ENCODE assay signal across 1 cellular context in the genomic region with DNA sequence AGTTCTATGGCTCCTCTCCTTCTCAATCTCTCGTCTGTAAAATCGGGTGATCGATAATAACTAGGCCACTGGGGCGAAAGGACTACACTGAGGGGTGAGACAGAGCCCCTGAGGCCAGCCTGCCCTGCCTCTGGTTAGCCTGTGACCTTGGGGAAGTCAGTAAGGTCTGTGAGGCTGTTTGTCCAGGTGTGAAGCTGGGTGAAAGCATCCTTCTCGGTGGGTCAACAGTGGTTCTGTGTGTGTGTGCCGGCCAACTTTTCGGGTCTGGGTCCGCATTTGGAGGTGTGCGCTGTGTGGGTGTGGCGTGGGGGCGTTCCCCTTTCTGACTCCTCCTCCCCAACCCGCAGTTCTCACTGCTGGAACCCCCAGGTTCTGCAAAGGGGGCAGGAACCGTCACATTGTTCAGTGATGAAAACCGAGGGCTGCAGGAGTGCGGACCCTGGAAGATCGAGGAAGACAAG.
TF ChIP-seq lines count a peak whose summit lies in the region.

No MANE protein-coding gene starts in this region.

TF ChIP-seq in SK-N-SH treated with all-trans-retinoic acid at 6 μM for 48 hours, 23 proteins besides CTCF, POLR2A, EP300 and RAD21 (continued from another document):
- TF ChIP-seq, protein P1, sequence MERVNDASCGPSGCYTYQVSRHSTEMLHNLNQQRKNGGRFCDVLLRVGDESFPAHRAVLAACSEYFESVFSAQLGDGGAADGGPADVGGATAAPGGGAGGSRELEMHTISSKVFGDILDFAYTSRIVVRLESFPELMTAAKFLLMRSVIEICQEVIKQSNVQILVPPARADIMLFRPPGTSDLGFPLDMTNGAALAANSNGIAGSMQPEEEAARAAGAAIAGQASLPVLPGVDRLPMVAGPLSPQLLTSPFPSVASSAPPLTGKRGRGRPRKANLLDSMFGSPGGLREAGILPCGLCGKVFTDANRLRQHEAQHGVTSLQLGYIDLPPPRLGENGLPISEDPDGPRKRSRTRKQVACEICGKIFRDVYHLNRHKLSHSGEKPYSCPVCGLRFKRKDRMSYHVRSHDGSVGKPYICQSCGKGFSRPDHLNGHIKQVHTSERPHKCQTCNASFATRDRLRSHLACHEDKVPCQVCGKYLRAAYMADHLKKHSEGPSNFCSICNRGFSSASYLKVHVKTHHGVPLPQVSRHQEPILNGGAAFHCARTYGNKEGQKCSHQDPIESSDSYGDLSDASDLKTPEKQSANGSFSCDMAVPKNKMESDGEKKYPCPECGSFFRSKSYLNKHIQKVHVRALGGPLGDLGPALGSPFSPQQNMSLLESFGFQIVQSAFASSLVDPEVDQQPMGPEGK (CRISPR knock-in tag; IDR thresholded peaks at IDR 0.05; ENCODE audit: borderline replicate concordance) = no peak
